In genomic region chr14:29664515-29664914, GRCh38 we compare ENCODE assay signal across 26 cellular contexts.
DNase-seq lines count a peak whose midpoint lies in the region; ATAC-seq and TF ChIP-seq lines count a peak whose summit lies in the region.
"Had no signal": no experiment of that assay in that cellular context is flagged by ENCODE, and none has a peak within 500 bp of the region (broad histone marks: within the 10 kb centered on the region; RNA-seq: fewer than 3 reads in every experiment).

No MANE protein-coding gene starts in this region.

- BruUV-seq in MCF 10A (replicated peaks; lab: Mats Ljungman, UMichigan): no TSS peak

- DNase-seq in MCF 10A (ENCODE audit: unreplicated experiment) (no peak), breast epithelium (ENCODE audit: low spot score in 2 of 2) (no peak), left lobe of liver (ENCODE audit: low spot score) (no peak), suprapubic skin (ENCODE audit: low spot score in 2 of 2) (no peak), ascending aorta (ENCODE audit: low spot score in 2 of 2) (no peak)
- DNase-seq: ACHN; BE2C; C1 segment of cervical spinal cord; CD4-positive, alpha-beta memory T cell; CD4-positive, CD25-positive, alpha-beta regulatory T cell; CD8-positive, alpha-beta memory T cell; COR-L47; DMS 273 treated with DMSO at 0.1 percent for 48 hours; DMS153; DMS53; DMS79; DND-41; EL; GDM1 had no signal

- H3K9me3 ChIP-seq in breast epithelium (no peaks in the 10 kb centered on the region), suprapubic skin (no peaks in the 10 kb centered on the region), ascending aorta (no peaks in the 10 kb centered on the region)
- H3K9me3 ChIP-seq: A549, BE2C, BLaER1 had no signal

- H3K79me2 ChIP-seq in ACC112 (ENCODE audit: control insufficient read depth, insufficient read depth, low read length, unreplicated experiment): no peaks in the 10 kb centered on the region

- H3K4me3 ChIP-seq in breast epithelium (no peak overlapping the region), ACC112 (ENCODE audit: low read depth, low read length) (no peak overlapping the region), suprapubic skin (no peak overlapping the region), ascending aorta (no peak overlapping the region)
- H3K4me3 ChIP-seq: A549, BLaER1, GM12878 had no signal

- TF ChIP-seq POLR2A in breast epithelium (IDR thresholded peaks at IDR 0.05) (no peak), suprapubic skin (IDR thresholded peaks at IDR 0.05) (no peak)

- intact Hi-C loops in MCF 10A (cut with micrococcal nuclease) (no loop called here), breast epithelium (cut with DNase I; ENCODE audit: low total_unique reads) (no loop called here), ascending aorta (cut with DNase I) (no loop called here)

- ATAC-seq in left lobe of liver (peak; percentile 82), HG03025 (IDR thresholded peaks at IDR 0.05; ENCODE audit: low FRiP score, unreplicated experiment) (no peak)
- ATAC-seq: A549, GM12878 had no signal

- no peak for TF ChIP-seq CTCF in MCF 10A (IDR thresholded peaks at IDR 0.05; ENCODE audit: unreplicated experiment)
- TF ChIP-seq CTCF in breast epithelium (IDR thresholded peaks at IDR 0.05): no peak
- TF ChIP-seq CTCF in suprapubic skin (IDR thresholded peaks at IDR 0.05): no peak
- TF ChIP-seq CTCF in ascending aorta (IDR thresholded peaks at IDR 0.05): no peak

- H3K36me3 Mint-ChIP-seq in MCF 10A (ENCODE audit: insufficient read depth, unreplicated experiment): no peaks in the 10 kb centered on the region
- H3K36me3 Mint-ChIP-seq: CD14-positive monocyte; CD4-positive, alpha-beta memory T cell; CD4-positive, CD25-positive, alpha-beta regulatory T cell; CD8-positive, alpha-beta memory T cell had no signal

- no peak overlapping the region for H2AFZ ChIP-seq in ACC112 (ENCODE audit: low read length, unreplicated experiment)

- H3K27me3 ChIP-seq in breast epithelium (no peaks in the 10 kb centered on the region), ACC112 (ENCODE audit: insufficient read depth, low read length) (no peaks in the 10 kb centered on the region), suprapubic skin (no peaks in the 10 kb centered on the region), ascending aorta (no peaks in the 10 kb centered on the region)
- H3K27me3 ChIP-seq: BE2C, BLaER1 had no signal

- 75% methylated on average over 5 of the region's 5 CpGs for WGBS in suprapubic skin

- H3K27ac Mint-ChIP-seq in MCF 10A (ENCODE audit: low read depth, unreplicated experiment): peak overlapping the region; percentile 19
- H3K27ac Mint-ChIP-seq: CD14-positive monocyte; CD4-positive, alpha-beta memory T cell; CD4-positive, CD25-positive, alpha-beta regulatory T cell; CD8-positive, alpha-beta memory T cell had no signal

- H3K4me1 Mint-ChIP-seq in MCF 10A (ENCODE audit: insufficient read depth, unreplicated experiment): no peaks in the 10 kb centered on the region
- H3K4me1 Mint-ChIP-seq: CD14-positive monocyte; CD4-positive, alpha-beta memory T cell; CD4-positive, CD25-positive, alpha-beta regulatory T cell; CD8-positive, alpha-beta memory T cell had no signal

- H3K36me3 ChIP-seq in breast epithelium (no peaks in the 10 kb centered on the region), ACC112 (ENCODE audit: insufficient read depth, low read length) (peaks cover 15% of the 10 kb centered on the region), suprapubic skin (no peaks in the 10 kb centered on the region), ascending aorta (peaks cover 0 to 15% of the 10 kb centered on the region in 2 donors)
- H3K36me3 ChIP-seq: BE2C, BLaER1 had no signal

- H3K4me1 ChIP-seq in breast epithelium: no peaks in the 10 kb centered on the region
- H3K4me1 ChIP-seq in ACC112 (ENCODE audit: control insufficient read depth, insufficient read depth, low read length, unreplicated experiment): peaks cover 15% of the 10 kb centered on the region
- peaks cover 17% of the 10 kb centered on the region for H3K4me1 ChIP-seq in suprapubic skin
- H3K4me1 ChIP-seq in ascending aorta: peaks cover 0 to 3% of the 10 kb centered on the region in 2 donors
- H3K4me1 ChIP-seq: A549, BE2C, BLaER1 had no signal

- H3K27me3 Mint-ChIP-seq in MCF 10A (ENCODE audit: insufficient read depth, unreplicated experiment): no peaks in the 10 kb centered on the region
- H3K27me3 Mint-ChIP-seq: CD4-positive, alpha-beta memory T cell; CD4-positive, CD25-positive, alpha-beta regulatory T cell; CD8-positive, alpha-beta memory T cell had no signal

- H3K27ac ChIP-seq in breast epithelium (no peak overlapping the region), ACC112 (ENCODE audit: low read depth, low read length) (0 out of 2 replicates have a peak overlapping the region, but pooled peaks have one; percentile 64), suprapubic skin (peak overlapping the region; percentile 53), ascending aorta (no peak overlapping the region)
- H3K27ac ChIP-seq: 22Rv1, A549, BLaER1 had no signal

- H3K9me3 Mint-ChIP-seq in MCF 10A (ENCODE audit: unreplicated experiment): no peaks in the 10 kb centered on the region

- H3K4me3 Mint-ChIP-seq in MCF 10A (ENCODE audit: unreplicated experiment): no peak overlapping the region
- H3K4me3 Mint-ChIP-seq: CD14-positive monocyte; CD4-positive, alpha-beta memory T cell; CD4-positive, CD25-positive, alpha-beta regulatory T cell; CD8-positive, alpha-beta memory T cell had no signal

- POLR2A ChIA-PET in MCF 10A (lab: Yijun Ruan, JAX): interaction anchor here (0.6 to 1.8 kb wide), 2 partner anchors 8 to 10 kb away, joined by 4 to 6 read pairs; no protein-coding TSS in a partner anchor

- CTCF ChIA-PET in MCF 10A (lab: Yijun Ruan, JAX): interaction anchor here (0.6 kb wide), 2 partner anchors 113 to 115 kb away, joined by 3 read pairs; no protein-coding TSS in a partner anchor

- TF ChIP-seq EP300 in suprapubic skin (IDR thresholded peaks at IDR 0.05): no peak

Comparison
In these comparisons a context has a peak if more than half of its experiments do, and no peak if none do; other contexts are left out.
1. H3K27ac ChIP-seq: peak in ACC112 (single experiment) and suprapubic skin (single experiment); none in breast epithelium (0 of 2) and ascending aorta (0 of 2).